ENCODE assay signal across 8 cellular contexts in genomic region chr1:235865565-235866206, GRCh38. TPM values are rescaled to one million over a fixed set of nuclear protein-coding genes. Genes with fewer than 3 reads are reported as not detected.
A peak's percentile ranks its signal among the peaks of the same experiment; 100 is the strongest.
DNase-seq lines count a peak whose midpoint lies in the region; ATAC-seq and TF ChIP-seq lines count a peak whose summit lies in the region.

No MANE protein-coding gene starts in this region.

- peak overlapping the region; percentile 97 for H3K4me3 ChIP-seq in CD4-positive, CD25-positive, alpha-beta regulatory T cell (ENCODE audit: low read depth, low read length)
- H3K4me3 ChIP-seq in esophagus (ENCODE audit: low read depth in 1 of 2, low read length in 2 of 2) (peak overlapping the region; percentile 85 to 89), prostate gland (peak overlapping the region; percentile 96 to 97)

- H3K36me3 ChIP-seq in CD4-positive, CD25-positive, alpha-beta regulatory T cell (ENCODE audit: control insufficient read depth, insufficient read depth, low read length): peaks cover 2% of the 10 kb centered on the region
- H3K36me3 ChIP-seq in esophagus (ENCODE audit: control insufficient read depth in 2 of 2, insufficient read depth in 2 of 2, low read length in 1 of 2): no peaks in the 10 kb centered on the region
- no peaks in the 10 kb centered on the region for H3K36me3 ChIP-seq in prostate gland

- H3K27ac ChIP-seq in CD4-positive, CD25-positive, alpha-beta regulatory T cell (ENCODE audit: insufficient read depth, low read length, poor library complexity, severe bottlenecking): peak overlapping the region; percentile 100
- peak overlapping the region; percentile 96 to 97 for H3K27ac ChIP-seq in esophagus (ENCODE audit: low read depth in 2 of 2, low read length in 1 of 2)
- H3K27ac ChIP-seq in prostate gland: peak overlapping the region; percentile 96 to 97

- no peaks in the 10 kb centered on the region for H3K9me3 ChIP-seq in CD4-positive, CD25-positive, alpha-beta regulatory T cell (ENCODE audit: control insufficient read depth in 2 of 2, low read length in 2 of 2)
- H3K9me3 ChIP-seq in esophagus (ENCODE audit: control insufficient read depth in 2 of 2, insufficient read depth in 1 of 2, low read depth in 1 of 2, low read length in 1 of 2) (no peaks in the 10 kb centered on the region), prostate gland (no peaks in the 10 kb centered on the region)

- no peaks in the 10 kb centered on the region for H3K36me3 Mint-ChIP-seq in CD4-positive, CD25-positive, alpha-beta regulatory T cell

- no peaks in the 10 kb centered on the region for H3K9me3 Mint-ChIP-seq in CD4-positive, CD25-positive, alpha-beta regulatory T cell

- H3K27me3 ChIP-seq in CD4-positive, CD25-positive, alpha-beta regulatory T cell (ENCODE audit: control insufficient read depth, insufficient read depth, low read length): no peaks in the 10 kb centered on the region
- no peaks in the 10 kb centered on the region for H3K27me3 ChIP-seq in esophagus (ENCODE audit: control insufficient read depth in 1 of 2, insufficient read depth in 2 of 2, low read length in 2 of 2)
- H3K27me3 ChIP-seq in prostate gland (replicated peaks; ENCODE audit: insufficient read depth): no peaks in the 10 kb centered on the region

- no peak for ATAC-seq in CD4-positive, CD25-positive, alpha-beta regulatory T cell (ENCODE audit: low read depth in 2 of 2)
- ATAC-seq in GM21717 (IDR thresholded peaks at IDR 0.05; ENCODE audit: unreplicated experiment) (peak; percentile 1), HG02763 (IDR thresholded peaks at IDR 0.05; ENCODE audit: unreplicated experiment) (no peak), left lobe of liver (no peak)

- intact Hi-C loops in prostate gland (cut with DNase I): loop anchor here (2.0 to 10.0 kb wide), 3 partner anchors 105 to 361 kb away; partner anchors contain the start of genes B3GALNT2 and NID1

- H3K27me3 Mint-ChIP-seq in CD4-positive, CD25-positive, alpha-beta regulatory T cell: no peaks in the 10 kb centered on the region

- TF ChIP-seq CTCF in prostate gland (IDR thresholded peaks at IDR 0.05): no peak

- no peak for DNase-seq in CD4-positive, CD25-positive, alpha-beta regulatory T cell
- DNase-seq in RPMI7951 (ENCODE audit: low read depth) (peak; percentile 12), prostate gland (ENCODE audit: low spot score) (no peak), foreskin melanocyte (no peak), left lobe of liver (ENCODE audit: low spot score) (no peak)

- WGBS in esophagus, 2 donors: 4% methylated on average over 16 of the region's 16 CpGs
- WGBS in prostate gland: 3% methylated on average over 16 of the region's 16 CpGs

- H3K27ac Mint-ChIP-seq in CD4-positive, CD25-positive, alpha-beta regulatory T cell: peak overlapping the region; percentile 92 to 99 (median 97)

- peaks cover 18 to 67% (median 48%) of the 10 kb centered on the region in 4 donors for H3K4me1 Mint-ChIP-seq in CD4-positive, CD25-positive, alpha-beta regulatory T cell

- TF ChIP-seq POLR2A in prostate gland (IDR thresholded peaks at IDR 0.05): no peak

- H3K4me1 ChIP-seq in CD4-positive, CD25-positive, alpha-beta regulatory T cell (ENCODE audit: control insufficient read depth, insufficient read depth, low read length, poor library complexity, severe bottlenecking): peaks cover 38% of the 10 kb centered on the region
- H3K4me1 ChIP-seq in esophagus (ENCODE audit: control insufficient read depth in 2 of 2, insufficient read depth in 2 of 2, low read length in 1 of 2) (no peaks in the 10 kb centered on the region), prostate gland (replicated peaks) (no peaks in the 10 kb centered on the region)

- peak overlapping the region; percentile 85 to 99 (median 98) for H3K4me3 Mint-ChIP-seq in CD4-positive, CD25-positive, alpha-beta regulatory T cell

RNA-seq across cellular contexts. Expression of gene LYST, which starts 1.0 kb away (rescaled TPM):
- total RNA-seq in CD4-positive, CD25-positive, alpha-beta regulatory T cell: 32.5 TPM
- polyA plus RNA-seq in CD4-positive, CD25-positive, alpha-beta regulatory T cell: 10 to 100 TPM in 1 of 4 donors, 1 to 10 TPM in 3; 8.1 to 10.3 (median 9.2) TPM
- total RNA-seq in RPMI7951 (2014; rRNA removed; shearing (Covaris generic)): 16.9 and 19.7 TPM in 2 replicates
- polyA plus RNA-seq in esophagus: 1 to 10 TPM; 4.3 to 4.8 TPM
- total RNA-seq in prostate gland (10 to 100 TPM; 21.9 to 41.7 TPM), left lobe of liver (12.2 TPM)
